In the genomic region with DNA sequence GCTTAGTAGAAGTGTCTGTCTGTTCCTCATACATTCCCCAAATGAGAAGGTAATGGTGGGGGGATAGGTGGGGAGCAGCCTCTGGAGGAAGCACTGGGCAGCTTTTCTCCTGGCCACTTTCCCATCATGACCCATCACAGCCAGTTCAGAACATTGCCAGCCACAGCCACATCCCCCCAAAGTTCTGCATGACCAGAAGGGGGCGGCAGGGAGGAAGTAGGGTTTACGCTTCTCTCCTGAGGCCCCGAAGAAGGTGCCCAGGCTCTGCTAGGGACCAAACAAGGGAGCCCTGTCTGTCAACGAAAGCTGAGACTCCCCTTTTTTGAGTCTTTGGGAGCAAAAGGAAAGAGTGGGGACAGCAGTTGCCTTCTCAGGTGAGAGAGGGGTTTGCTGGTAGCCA, we compare ENCODE assay signal across 10 cellular contexts. TPM values are rescaled to one million over a fixed set of nuclear protein-coding genes. Genes with fewer than 3 reads are reported as not detected.
DNase-seq lines count a peak whose midpoint lies in the region; ATAC-seq and TF ChIP-seq lines count a peak whose summit lies in the region.
"Had no signal": no experiment of that assay in that cellular context is flagged by ENCODE, and none has a peak within 500 bp of the region (broad histone marks: within the 10 kb centered on the region; RNA-seq: fewer than 3 reads in every experiment).

No MANE protein-coding gene starts in this region.

- H3K4me3 ChIP-seq in RWPE2 (ENCODE audit: severe bottlenecking) (no peak overlapping the region), fibroblast of pulmonary artery (replicated peaks; ENCODE audit: low read depth, low read length) (no peak overlapping the region), uterus (no peak overlapping the region), lower lobe of right lung (no peak overlapping the region)
- H3K4me3 ChIP-seq: skin epidermis had no signal

- peak; percentile 45 for DNase-seq in stimulated activated CD4-positive, alpha-beta T cell treated with anti-CD3 and anti-CD28 coated beads, Interleukin-15, amount 100 ng/mL, for 24 hours
- DNase-seq in stimulated activated CD4-positive, alpha-beta T cell treated with anti-CD3 and anti-CD28 coated beads, Interleukin-4, amount 100 ng/mL, for 24 hours, result no peak
- DNase-seq in RWPE2 (ENCODE audit: low spot score) (no peak), fibroblast of pulmonary artery (ENCODE audit: low read depth) (no peak), uterus (peak in 1 of 2 donors; percentile 20), lower lobe of right lung (no peak), NCI-H2107 treated with DMSO at 0.1 percent for 48 hours (lab: John Stamatoyannopoulos, UW; ENCODE audit: unreplicated experiment) (no peak)
- DNase-seq: activated naive CD4-positive, alpha-beta T cell treated with anti-CD3 and anti-CD28 coated beads, Interleukin-2, amount 10 ng/mL, durations not matched to agents 7 days and 5 days had no signal

- no peak overlapping the region for H3K27ac ChIP-seq in RWPE2 (ENCODE audit: poor library complexity, severe bottlenecking)
- H3K27ac ChIP-seq in uterus, result peak overlapping the region; percentile 93 to 95
- no peak overlapping the region for H3K27ac ChIP-seq in lower lobe of right lung

- intact Hi-C loops in uterus (cut with DNase I; ENCODE audit: low total_unique reads), result loop anchor here (10.0 kb wide), 2 partner anchors 827 to 1027 kb away; no protein-coding TSS in a partner anchor
- intact Hi-C loops in lower lobe of right lung (cut with DNase I), result no loop called here

- H3K36me3 ChIP-seq in RWPE2 (ENCODE audit: low read depth) (no peaks in the 10 kb centered on the region), uterus (no peaks in the 10 kb centered on the region), lower lobe of right lung (no peaks in the 10 kb centered on the region)

- H3K4me1 ChIP-seq in RWPE2 (ENCODE audit: insufficient read depth, poor library complexity, severe bottlenecking), result peaks cover 11% of the 10 kb centered on the region
- peaks cover 15 to 38% of the 10 kb centered on the region in 2 donors for H3K4me1 ChIP-seq in uterus
- peaks cover 42% of the 10 kb centered on the region for H3K4me1 ChIP-seq in lower lobe of right lung

- H3K27me3 ChIP-seq in RWPE2 (ENCODE audit: insufficient read depth, poor library complexity, severe bottlenecking) (no peaks in the 10 kb centered on the region), uterus (no peaks in the 10 kb centered on the region), lower lobe of right lung (ENCODE audit: low read depth) (peaks cover 12% of the 10 kb centered on the region)

- TF ChIP-seq CTCF in RWPE2 (IDR thresholded peaks at IDR 0.05; ENCODE audit: poor library complexity, severe bottlenecking), result peak; percentile 9
- peak; percentile 31 for TF ChIP-seq CTCF in fibroblast of pulmonary artery (IDR thresholded peaks at IDR 0.05; ENCODE audit: low read length, missing control alignments)
- TF ChIP-seq CTCF in uterus (IDR thresholded peaks at IDR 0.05), result peak in 2 of 4 experiments; percentile 20 to 32
- TF ChIP-seq CTCF in lower lobe of right lung (IDR thresholded peaks at IDR 0.05), result no peak

- no peak for TF ChIP-seq POLR2A in uterus (IDR thresholded peaks at IDR 0.05)

- H3K9me3 ChIP-seq in RWPE2 (ENCODE audit: severe bottlenecking) (no peaks in the 10 kb centered on the region), uterus (no peaks in the 10 kb centered on the region), lower lobe of right lung (no peaks in the 10 kb centered on the region)

- no peak for ATAC-seq in RWPE2 (ENCODE audit: low read depth)
- ATAC-seq in lower lobe of right lung, result no peak
- ATAC-seq in HG03571 (IDR thresholded peaks at IDR 0.05; ENCODE audit: unreplicated experiment), result no peak

RNA-seq across cellular contexts. Expression of a gene that starts 7.7 kb away (rescaled TPM):
- total RNA-seq in uterus (1,000 to 10,000 TPM in 1 of 4 donors, 100 to 1,000 TPM in 3; 480 to 2,812 (median 618) TPM), lower lobe of right lung (145 TPM)

RNA-seq across cellular contexts. Expression of a gene that starts 54.4 kb away (rescaled TPM):
- total RNA-seq in uterus, result 100 to 1,000 TPM in 2 of 4 donors, 10 to 100 TPM in 2; 59.5 to 398 (median 102) TPM
- 37.7 TPM for total RNA-seq in lower lobe of right lung

Comparison
In these comparisons a context has a peak if more than half of its experiments do, and no peak if none do; other contexts are left out.
1. H3K27ac ChIP-seq: peak in uterus (2 of 2); none in RWPE2 (single experiment) and lower lobe of right lung (single experiment).